In genomic region chr2:112463256-112463655, GRCh38 we compare ENCODE assay signal across 32 cellular contexts.
"Had no signal": no experiment of that assay in that cellular context is flagged by ENCODE, and none has a peak within 500 bp of the region (broad histone marks: within the 10 kb centered on the region; RNA-seq: fewer than 3 reads in every experiment).

No MANE protein-coding gene starts in this region.

- H3K4me1 ChIP-seq: adrenal gland, ascending aorta, body of pancreas, breast epithelium had no signal

- H3K9me3 ChIP-seq: adrenal gland, ascending aorta, body of pancreas, breast epithelium had no signal

- H3K27ac ChIP-seq: adrenal gland, ascending aorta, body of pancreas, brain microvascular endothelial cell, breast epithelium, cardiac muscle cell had no signal

- DNase-seq: activated effector memory CD4-positive, alpha-beta T cell treated with anti-CD3 and anti-CD28 coated beads, Interleukin-2, amount 50 U/mL, for 16 hours; activated effector memory CD4-positive, alpha-beta T cell treated with Interleukin-2 at 50 U/mL for 16 hours; activated gamma-delta T cell; activated gamma-delta T cell treated with Interleukin-2 at 50 U/mL for 16 hours; activated naive CD4-positive, alpha-beta T cell; activated naive CD4-positive, alpha-beta T cell treated with anti-CD3 and anti-CD28 coated beads for 36 hours; activated naive CD4-positive, alpha-beta T cell treated with anti-CD3 and anti-CD28 coated beads, Interleukin-2, amount 10 ng/mL, durations not matched to agents 7 days and 5 days; activated naive CD4-positive, alpha-beta T cell treated with anti-CD3 and anti-CD28 coated beads, Interleukin-2, amount 50 U/mL, for 16 hours; activated naive CD4-positive, alpha-beta T cell treated with Interleukin-2 at 50 U/mL for 16 hours; activated naive CD8-positive, alpha-beta T cell treated with anti-CD3 and anti-CD28 coated beads for 36 hours; activated naive CD8-positive, alpha-beta T cell treated with anti-CD3 and anti-CD28 coated beads, Interleukin-2, amount 10 ng/mL, durations not matched to agents 7 days and 5 days; activated naive CD8-positive, alpha-beta T cell treated with anti-CD3 and anti-CD28 coated beads, Interleukin-2, amount 50 U/mL, for 24 hours; activated T-cell treated with anti-CD3 and anti-CD28 coated beads, Interleukin-2, amount 50 U/mL, for 1 hour; activated T-cell treated with anti-CD3 and anti-CD28 coated beads, Interleukin-2, amount 50 U/mL, for 24 hours; activated T-cell treated with anti-CD3 and anti-CD28 coated beads, Interleukin-2, amount 50 U/mL, for 4 hours; activated T-cell treated with anti-CD3 and anti-CD28 coated beads, Interleukin-2, amount 50 U/mL, for 48 hours; activated T-cell treated with anti-CD3 and anti-CD28 coated beads, Interleukin-2, amount 50 U/mL, for 72 hours; adrenal gland; amniotic stem cell; amygdala; anterior cingulate cortex; aorta; body of pancreas; brain microvascular endothelial cell; caudate nucleus; central memory CD4-positive, alpha-beta T cell; cerebellar nuclear complex had no signal

- H3K4me3 ChIP-seq: adrenal gland, ascending aorta, body of pancreas, breast epithelium, cardiac muscle cell had no signal

- H3K36me3 ChIP-seq: adrenal gland, ascending aorta, brain microvascular endothelial cell, breast epithelium, cardiac muscle cell had no signal

- FAIRE-seq: astrocyte, bronchial epithelial cell had no signal
